ENCODE assay signal across 2 cellular contexts in genomic region chr10:122861724-122862161, GRCh38.
A peak's percentile ranks its signal among the peaks of the same experiment; 100 is the strongest.
TF ChIP-seq lines count a peak whose summit lies in the region.

No MANE protein-coding gene starts in this region.

TF ChIP-seq in HCT116, 20 proteins besides CTCF, POLR2A, EP300 and RAD21 (continued from another document):
- TF ChIP-seq FOSL1 (IDR thresholded peaks at IDR 0.05; ENCODE audit: low read depth) (peak; percentile 26; the same call in 1 of the 2 replicates), ZFX (IDR thresholded peaks at IDR 0.05) (no peak), JUND (IDR thresholded peaks at IDR 0.05) (peak; percentile 22; the same call in 1 of the 2 replicates)

TF ChIP-seq in SK-N-SH treated with all-trans-retinoic acid at 6 μM for 48 hours, 23 proteins besides CTCF, POLR2A, EP300 and RAD21 (continued from another document):
- TF ChIP-seq TSHZ2 (CRISPR knock-in tag; IDR thresholded peaks at IDR 0.05): no peak
- no peak for TF ChIP-seq POU6F1 (CRISPR knock-in tag; IDR thresholded peaks at IDR 0.05; ENCODE audit: borderline replicate concordance, low read depth)
- no peak for TF ChIP-seq CREB5 (CRISPR knock-in tag; IDR thresholded peaks at IDR 0.05; ENCODE audit: low read depth)
- TF ChIP-seq RARB (CRISPR knock-in tag; IDR thresholded peaks at IDR 0.05): no peak
- TF ChIP-seq CSDC2 (CRISPR knock-in tag; IDR thresholded peaks at IDR 0.05): no peak
